19 cellular contexts compared by ENCODE assay signal in the genomic region with DNA sequence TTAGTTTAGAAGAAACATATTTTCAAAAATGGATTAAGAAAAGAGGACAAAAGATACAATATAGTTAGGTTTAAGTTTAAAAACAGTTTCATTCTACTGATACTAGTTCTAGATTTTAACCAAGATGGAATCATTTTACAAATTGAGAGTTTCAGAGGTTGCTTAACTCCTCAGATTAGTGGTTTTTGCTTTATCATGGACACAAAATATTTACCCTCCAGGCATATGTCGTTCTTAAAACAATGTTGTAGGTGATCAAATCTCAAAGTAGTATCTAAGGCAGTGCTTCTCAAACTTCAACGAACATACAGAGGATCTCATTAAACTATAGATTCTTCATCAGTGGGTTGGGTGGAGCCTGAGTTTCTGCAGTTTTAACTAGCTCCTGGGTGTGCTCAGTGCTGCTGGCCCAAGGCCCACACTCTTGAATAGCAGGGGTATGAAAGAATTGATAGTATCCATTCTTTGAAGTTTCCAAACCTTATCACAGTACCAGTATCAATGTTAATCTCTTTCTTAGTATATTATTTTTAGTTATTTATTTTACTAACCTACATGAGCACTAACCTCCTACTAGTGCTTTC. TPM values are rescaled to one million over a fixed set of nuclear protein-coding genes. Genes with fewer than 3 reads are reported as not detected.
DNase-seq lines count a peak whose midpoint lies in the region; ATAC-seq and TF ChIP-seq lines count a peak whose summit lies in the region.
"Had no signal": no experiment of that assay in that cellular context is flagged by ENCODE, and none has a peak within 500 bp of the region (broad histone marks: within the 10 kb centered on the region; RNA-seq: fewer than 3 reads in every experiment).

No MANE protein-coding gene starts in this region.

- ATAC-seq in mucosa of descending colon, result peak; percentile 61
- ATAC-seq: activated CD4-positive, CD25-positive, alpha-beta regulatory T cell treated with anti-CD3 and anti-CD28 coated beads, Interleukin-2, amount 50 U/mL, for 24 hours; activated naive CD8-positive, alpha-beta T cell treated with anti-CD3 and anti-CD28 coated beads, Interleukin-2, amount 50 U/mL, for 24 hours; activated T-helper 17 cell treated with anti-CD3 and anti-CD28 coated beads, Interleukin-2, amount 50 U/mL, for 72 hours had no signal

- no peaks in the 10 kb centered on the region for H3K9me3 ChIP-seq in left ventricle myocardium inferior (replicated peaks)
- H3K9me3 ChIP-seq in mammary epithelial cell (replicated peaks; ENCODE audit: insufficient read depth, low read length), result no peaks in the 10 kb centered on the region
- no peaks in the 10 kb centered on the region for H3K9me3 ChIP-seq in mucosa of descending colon

- in situ Hi-C loops in mammary epithelial cell (cut with MboI; ENCODE audit: low sequenced_read_pairs in 2 of 2), result no loop called here

- DNase-seq in left ventricle myocardium inferior (no peak), cardiac septum (ENCODE audit: low spot score) (no peak), mammary epithelial cell (peak; percentile 61), mucosa of descending colon (peak in 2 of 3 donors; percentile 19 to 37), AG20443 (ENCODE audit: low spot score) (no peak), DMS53 treated with DMSO at 0.1 percent for 48 hours (lab: John Stamatoyannopoulos, UW; ENCODE audit: unreplicated experiment) (no peak), GM20000 (ENCODE audit: low spot score) (no peak), DMS79 (lab: John Stamatoyannopoulos, UW) (no peak)
- DNase-seq: ACHN; activated naive CD8-positive, alpha-beta T cell treated with anti-CD3 and anti-CD28 coated beads, Interleukin-2, amount 50 U/mL, for 24 hours; DMS53; left cardiac atrium; NCI-H1694; SIG-M5; small intestine had no signal

- no peaks in the 10 kb centered on the region for H4K20me1 ChIP-seq in mammary epithelial cell (ENCODE audit: insufficient read depth, low read length)

- H3K79me2 ChIP-seq in mammary epithelial cell (ENCODE audit: insufficient read depth, low read length), result peaks cover 98% of the 10 kb centered on the region

- WGBS in mammary epithelial cell (ENCODE audit: low coverage, missing lambda C conversion rate), result 0% methylated on average over 2 of the region's 2 CpGs

- H3K4me2 ChIP-seq in mammary epithelial cell (ENCODE audit: insufficient read depth, low read depth, low read length), result peak overlapping the region; percentile 67

- TF ChIP-seq CTCF in left ventricle myocardium inferior (IDR thresholded peaks at IDR 0.05; ENCODE audit: borderline replicate concordance) (no peak), mammary epithelial cell (conservative IDR thresholded peaks at IDR 0.05 in 1 of 2, IDR thresholded peaks at IDR 0.05 in 1 of 2; ENCODE audit: extremely low read depth in 1 of 2, insufficient read depth in 1 of 2, low read depth in 1 of 2, low read length in 2 of 2) (no peak), mucosa of descending colon (IDR thresholded peaks at IDR 0.05) (no peak), GM20000 (IDR thresholded peaks at IDR 0.05; ENCODE audit: extremely low read depth, missing control alignments) (no peak)

- peak overlapping the region; percentile 8 for H2AFZ ChIP-seq in mammary epithelial cell (ENCODE audit: low read depth, low read length)
- H2AFZ ChIP-seq: parathyroid adenoma had no signal

- dilution Hi-C loops in mammary epithelial cell (cut with HindIII; ENCODE audit: low sequenced_read_pairs), result no loop called here

- intact Hi-C loops in left ventricle myocardium inferior (cut with micrococcal nuclease), result no loop called here
- intact Hi-C loops in cardiac septum (cut with DNase I), result loop anchor here (5.0 kb wide), 1 partner anchor 46 kb away; a partner anchor contains a TSS
- intact Hi-C loops in mammary epithelial cell (cut with micrococcal nuclease), result no loop called here
- intact Hi-C loops in mucosa of descending colon (cut with DNase I, micrococcal nuclease), result no loop called here

- H3K36me3 ChIP-seq in left ventricle myocardium inferior, result peaks cover 10% of the 10 kb centered on the region
- peaks cover 2% of the 10 kb centered on the region for H3K36me3 ChIP-seq in mammary epithelial cell (ENCODE audit: insufficient read depth, low read length)
- no peaks in the 10 kb centered on the region for H3K36me3 ChIP-seq in mucosa of descending colon (ENCODE audit: low read depth)

- H3K4me1 ChIP-seq in left ventricle myocardium inferior (peaks cover 80% of the 10 kb centered on the region), mammary epithelial cell (ENCODE audit: insufficient read depth, low read length) (peaks cover 29% of the 10 kb centered on the region), mucosa of descending colon (ENCODE audit: low read depth) (peaks cover 16% of the 10 kb centered on the region)
- H3K4me1 ChIP-seq: parathyroid adenoma had no signal

- peak overlapping the region; percentile 58 for H3K27ac ChIP-seq in left ventricle myocardium inferior (replicated peaks)
- H3K27ac ChIP-seq in mammary epithelial cell (ENCODE audit: insufficient read depth, low read depth, low read length), result peak overlapping the region; percentile 82
- H3K27ac ChIP-seq: parathyroid adenoma had no signal

- H3K27me3 ChIP-seq in left ventricle myocardium inferior (ENCODE audit: low read depth) (no peaks in the 10 kb centered on the region), mammary epithelial cell (ENCODE audit: insufficient read depth, low read length) (no peaks in the 10 kb centered on the region)

- CTCF ChIA-PET in mammary epithelial cell (lab: Charles Lee; ENCODE audit: low non-redundant PET), result no interaction called here

- peak overlapping the region; percentile 43 for H3K9ac ChIP-seq in mammary epithelial cell (ENCODE audit: insufficient read depth, low read length)
- H3K9ac ChIP-seq: parathyroid adenoma had no signal

- no TSS peak for BruUV-seq in mammary epithelial cell (replicated peaks; lab: Mats Ljungman, UMichigan)

- H3K4me3 ChIP-seq in left ventricle myocardium inferior (peak overlapping the region; percentile 0), mammary epithelial cell (replicated peaks in 1 of 3; ENCODE audit: insufficient read depth in 1 of 3, low read depth in 2 of 3, low read length in 3 of 3) (no peak overlapping the region), mucosa of descending colon (no peak overlapping the region)

RNA-seq across cellular contexts. Expression of a gene that starts 48.0 kb away (rescaled TPM):
- 67.9 TPM for total RNA-seq in left ventricle myocardium inferior
- 74.9 TPM for total RNA-seq in cardiac septum
- total RNA-seq in mammary epithelial cell, result 100 to 1,000 TPM; 163 to 234 TPM
- 124 TPM for polyA plus RNA-seq in mammary epithelial cell
- 220 TPM for polyA minus RNA-seq in mammary epithelial cell
- total RNA-seq in mucosa of descending colon, result 100 to 1,000 TPM in 1 of 3 donors, 10 to 100 TPM in 2; 41.3 to 126 (median 52.2) TPM
- total RNA-seq: T-helper 2 cell treated with Interferon-gamma antibody and Interleukin-4, amounts not matched to agents 100 ng/mL and 5 ng/mL, for 36 hours had no signal

Comparison
In these comparisons a context has a peak if more than half of its experiments do, and no peak if none do; other contexts are left out.
1. DNase-seq: peak in mammary epithelial cell (single experiment) and mucosa of descending colon (2 of 3); none in left ventricle myocardium inferior (single experiment), cardiac septum (single experiment), AG20443 (single experiment), DMS53 treated with DMSO at 0.1 percent for 48 hours (single experiment), GM20000 (single experiment) and DMS79 (single experiment).